ENCODE assay signal across 2 cellular contexts in the genomic region with DNA sequence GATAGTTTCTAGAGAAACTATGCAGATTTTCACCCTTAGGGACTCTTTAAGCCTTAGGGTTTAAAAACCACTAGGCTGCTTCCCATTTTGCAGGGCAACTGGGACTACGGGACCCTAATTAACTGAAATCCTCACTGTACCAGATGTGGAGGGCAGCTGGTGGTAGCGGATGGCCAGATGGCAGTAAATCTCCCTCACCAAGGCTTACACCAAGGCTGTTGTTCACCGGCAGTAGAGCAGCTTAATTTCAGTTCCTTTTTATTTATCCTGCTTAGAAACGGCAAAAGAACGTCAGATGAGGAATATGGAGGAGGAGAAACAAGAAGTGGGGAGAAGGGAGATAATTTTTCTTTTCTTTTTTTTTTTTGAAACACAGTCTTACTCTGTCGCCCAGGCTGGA.
A peak's percentile ranks its signal among the peaks of the same experiment; 100 is the strongest.
TF ChIP-seq lines count a peak whose summit lies in the region.

No MANE protein-coding gene starts in this region.

TF ChIP-seq in GM12891, 5 proteins besides CTCF, POLR2A, EP300 and RAD21:
- peak; percentile 93 for TF ChIP-seq SPI1 (IDR thresholded peaks at IDR 0.05; ENCODE audit: low read depth, low read length)
- TF ChIP-seq POU2F2 (IDR thresholded peaks at IDR 0.05; ENCODE audit: low read depth, low read length), result no peak

TF ChIP-seq in GM12878, 131 proteins besides CTCF, POLR2A, EP300 and RAD21 (continues in another document):
- TF ChIP-seq ZNF217 (IDR thresholded peaks at IDR 0.05) (no peak), TCF7 (IDR thresholded peaks at IDR 0.05; ENCODE audit: borderline replicate concordance) (no peak), SPI1 (IDR thresholded peaks at IDR 0.05; ENCODE audit: borderline replicate concordance, insufficient read depth, low read depth, low read length) (peak; percentile 91), BRCA1 (IDR thresholded peaks at IDR 0.05; ENCODE audit: low read depth, low read length) (no peak), SREBF1 (IDR thresholded peaks at IDR 0.05; ENCODE audit: low read length) (no peak), CHD4 (IDR thresholded peaks at IDR 0.05) (no peak), ZBED1 (IDR thresholded peaks at IDR 0.05; ENCODE audit: borderline replicate concordance) (no peak), CHD1 (IDR thresholded peaks at IDR 0.05; ENCODE audit: low read depth, low read length) (no peak), MEF2B (IDR thresholded peaks at IDR 0.05; ENCODE audit: partially characterized antibody, poor library complexity, severe bottlenecking) (no peak), STAT1 (conservative IDR thresholded peaks at IDR 0.05) (no peak), NR2F1 (conservative IDR thresholded peaks at IDR 0.05) (no peak), IKZF2 (IDR thresholded peaks at IDR 0.05) (peak; percentile 75 to 77), CREM (IDR thresholded peaks at IDR 0.05; ENCODE audit: low read depth) (no peak), RCOR1 (conservative IDR thresholded peaks at IDR 0.05; ENCODE audit: low read depth, low read length) (no peak), JUND (IDR thresholded peaks at IDR 0.05; ENCODE audit: low read depth, low read length) (no peak), BCL11A (IDR thresholded peaks at IDR 0.05; ENCODE audit: low read depth, low read length) (no peak), SUPT20H (IDR thresholded peaks at IDR 0.05; ENCODE audit: borderline replicate concordance, control insufficient read depth, low read depth, low read length) (no peak), RELA (IDR thresholded peaks at IDR 0.05; ENCODE audit: borderline replicate concordance, partially characterized antibody) (no peak), PAX8 (IDR thresholded peaks at IDR 0.05) (no peak), TCF12 (IDR thresholded peaks at IDR 0.05; ENCODE audit: low read depth, low read length) (peak; percentile 83; the same call in 1 of the 2 replicates), ZSCAN29 (IDR thresholded peaks at IDR 0.05) (no peak), POLR2AphosphoS5 (IDR thresholded peaks at IDR 0.05; ENCODE audit: low read length) (no peak), IRF4 (IDR thresholded peaks at IDR 0.05; ENCODE audit: low read depth, low read length) (no peak), TCF3 (IDR thresholded peaks at IDR 0.05; ENCODE audit: borderline replicate concordance, insufficient read depth, low read depth, low read length) (0 out of 2 replicates have a peak, but pooled peaks have one; percentile 72), NFIC (IDR thresholded peaks at IDR 0.05; ENCODE audit: low read depth, low read length) (no peak), MTA3 (IDR thresholded peaks at IDR 0.05; ENCODE audit: borderline replicate concordance, low read length) (no peak)
- TF ChIP-seq, protein P1, sequence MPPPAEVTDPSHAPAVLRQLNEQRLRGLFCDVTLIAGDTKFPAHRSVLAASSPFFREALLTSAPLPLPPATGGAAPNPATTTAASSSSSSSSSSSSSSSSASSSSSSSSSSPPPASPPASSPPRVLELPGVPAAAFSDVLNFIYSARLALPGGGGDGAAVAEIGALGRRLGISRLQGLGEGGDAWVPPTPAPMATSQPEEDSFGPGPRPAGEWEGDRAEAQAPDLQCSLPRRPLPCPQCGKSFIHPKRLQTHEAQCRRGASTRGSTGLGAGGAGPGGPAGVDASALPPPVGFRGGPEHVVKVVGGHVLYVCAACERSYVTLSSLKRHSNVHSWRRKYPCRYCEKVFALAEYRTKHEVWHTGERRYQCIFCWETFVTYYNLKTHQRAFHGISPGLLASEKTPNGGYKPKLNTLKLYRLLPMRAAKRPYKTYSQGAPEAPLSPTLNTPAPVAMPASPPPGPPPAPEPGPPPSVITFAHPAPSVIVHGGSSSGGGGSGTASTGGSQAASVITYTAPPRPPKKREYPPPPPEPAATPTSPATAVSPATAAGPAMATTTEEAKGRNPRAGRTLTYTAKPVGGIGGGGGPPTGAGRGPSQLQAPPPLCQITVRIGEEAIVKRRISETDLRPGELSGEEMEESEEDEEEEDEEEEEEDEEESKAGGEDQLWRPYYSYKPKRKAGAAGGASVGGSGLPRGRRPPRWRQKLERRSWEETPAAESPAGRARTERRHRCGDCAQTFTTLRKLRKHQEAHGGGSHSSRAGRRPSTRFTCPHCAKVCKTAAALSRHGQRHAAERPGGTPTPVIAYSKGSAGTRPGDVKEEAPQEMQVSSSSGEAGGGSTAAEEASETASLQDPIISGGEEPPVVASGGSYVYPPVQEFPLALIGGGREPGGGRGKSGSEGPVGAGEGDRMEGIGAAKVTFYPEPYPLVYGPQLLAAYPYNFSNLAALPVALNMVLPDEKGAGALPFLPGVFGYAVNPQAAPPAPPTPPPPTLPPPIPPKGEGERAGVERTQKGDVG (CRISPR knock-in tag; IDR thresholded peaks at IDR 0.05), result no peak
- TF ChIP-seq, protein P2, sequence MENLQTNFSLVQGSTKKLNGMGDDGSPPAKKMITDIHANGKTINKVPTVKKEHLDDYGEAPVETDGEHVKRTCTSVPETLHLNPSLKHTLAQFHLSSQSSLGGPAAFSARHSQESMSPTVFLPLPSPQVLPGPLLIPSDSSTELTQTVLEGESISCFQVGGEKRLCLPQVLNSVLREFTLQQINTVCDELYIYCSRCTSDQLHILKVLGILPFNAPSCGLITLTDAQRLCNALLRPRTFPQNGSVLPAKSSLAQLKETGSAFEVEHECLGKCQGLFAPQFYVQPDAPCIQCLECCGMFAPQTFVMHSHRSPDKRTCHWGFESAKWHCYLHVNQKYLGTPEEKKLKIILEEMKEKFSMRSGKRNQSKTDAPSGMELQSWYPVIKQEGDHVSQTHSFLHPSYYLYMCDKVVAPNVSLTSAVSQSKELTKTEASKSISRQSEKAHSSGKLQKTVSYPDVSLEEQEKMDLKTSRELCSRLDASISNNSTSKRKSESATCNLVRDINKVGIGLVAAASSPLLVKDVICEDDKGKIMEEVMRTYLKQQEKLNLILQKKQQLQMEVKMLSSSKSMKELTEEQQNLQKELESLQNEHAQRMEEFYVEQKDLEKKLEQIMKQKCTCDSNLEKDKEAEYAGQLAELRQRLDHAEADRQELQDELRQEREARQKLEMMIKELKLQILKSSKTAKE (IDR thresholded peaks at IDR 0.05; ENCODE audit: low read depth, poor library complexity, severe bottlenecking), result no peak
- TF ChIP-seq, protein P3, sequence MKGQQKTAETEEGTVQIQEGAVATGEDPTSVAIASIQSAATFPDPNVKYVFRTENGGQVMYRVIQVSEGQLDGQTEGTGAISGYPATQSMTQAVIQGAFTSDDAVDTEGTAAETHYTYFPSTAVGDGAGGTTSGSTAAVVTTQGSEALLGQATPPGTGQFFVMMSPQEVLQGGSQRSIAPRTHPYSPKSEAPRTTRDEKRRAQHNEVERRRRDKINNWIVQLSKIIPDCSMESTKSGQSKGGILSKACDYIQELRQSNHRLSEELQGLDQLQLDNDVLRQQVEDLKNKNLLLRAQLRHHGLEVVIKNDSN (IDR thresholded peaks at IDR 0.05; ENCODE audit: borderline replicate concordance, extremely low read length, insufficient read depth, low read depth, low read length), result no peak
- TF ChIP-seq, protein P4, sequence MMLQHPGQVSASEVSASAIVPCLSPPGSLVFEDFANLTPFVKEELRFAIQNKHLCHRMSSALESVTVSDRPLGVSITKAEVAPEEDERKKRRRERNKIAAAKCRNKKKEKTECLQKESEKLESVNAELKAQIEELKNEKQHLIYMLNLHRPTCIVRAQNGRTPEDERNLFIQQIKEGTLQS (IDR thresholded peaks at IDR 0.05; ENCODE audit: borderline replicate concordance, extremely low read depth, low read depth, low read length), result no peak
- TF ChIP-seq, protein P5, sequence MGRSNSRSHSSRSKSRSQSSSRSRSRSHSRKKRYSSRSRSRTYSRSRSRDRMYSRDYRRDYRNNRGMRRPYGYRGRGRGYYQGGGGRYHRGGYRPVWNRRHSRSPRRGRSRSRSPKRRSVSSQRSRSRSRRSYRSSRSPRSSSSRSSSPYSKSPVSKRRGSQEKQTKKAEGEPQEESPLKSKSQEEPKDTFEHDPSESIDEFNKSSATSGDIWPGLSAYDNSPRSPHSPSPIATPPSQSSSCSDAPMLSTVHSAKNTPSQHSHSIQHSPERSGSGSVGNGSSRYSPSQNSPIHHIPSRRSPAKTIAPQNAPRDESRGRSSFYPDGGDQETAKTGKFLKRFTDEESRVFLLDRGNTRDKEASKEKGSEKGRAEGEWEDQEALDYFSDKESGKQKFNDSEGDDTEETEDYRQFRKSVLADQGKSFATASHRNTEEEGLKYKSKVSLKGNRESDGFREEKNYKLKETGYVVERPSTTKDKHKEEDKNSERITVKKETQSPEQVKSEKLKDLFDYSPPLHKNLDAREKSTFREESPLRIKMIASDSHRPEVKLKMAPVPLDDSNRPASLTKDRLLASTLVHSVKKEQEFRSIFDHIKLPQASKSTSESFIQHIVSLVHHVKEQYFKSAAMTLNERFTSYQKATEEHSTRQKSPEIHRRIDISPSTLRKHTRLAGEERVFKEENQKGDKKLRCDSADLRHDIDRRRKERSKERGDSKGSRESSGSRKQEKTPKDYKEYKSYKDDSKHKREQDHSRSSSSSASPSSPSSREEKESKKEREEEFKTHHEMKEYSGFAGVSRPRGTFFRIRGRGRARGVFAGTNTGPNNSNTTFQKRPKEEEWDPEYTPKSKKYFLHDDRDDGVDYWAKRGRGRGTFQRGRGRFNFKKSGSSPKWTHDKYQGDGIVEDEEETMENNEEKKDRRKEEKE (IDR thresholded peaks at IDR 0.05), result no peak
- TF ChIP-seq, protein P6, sequence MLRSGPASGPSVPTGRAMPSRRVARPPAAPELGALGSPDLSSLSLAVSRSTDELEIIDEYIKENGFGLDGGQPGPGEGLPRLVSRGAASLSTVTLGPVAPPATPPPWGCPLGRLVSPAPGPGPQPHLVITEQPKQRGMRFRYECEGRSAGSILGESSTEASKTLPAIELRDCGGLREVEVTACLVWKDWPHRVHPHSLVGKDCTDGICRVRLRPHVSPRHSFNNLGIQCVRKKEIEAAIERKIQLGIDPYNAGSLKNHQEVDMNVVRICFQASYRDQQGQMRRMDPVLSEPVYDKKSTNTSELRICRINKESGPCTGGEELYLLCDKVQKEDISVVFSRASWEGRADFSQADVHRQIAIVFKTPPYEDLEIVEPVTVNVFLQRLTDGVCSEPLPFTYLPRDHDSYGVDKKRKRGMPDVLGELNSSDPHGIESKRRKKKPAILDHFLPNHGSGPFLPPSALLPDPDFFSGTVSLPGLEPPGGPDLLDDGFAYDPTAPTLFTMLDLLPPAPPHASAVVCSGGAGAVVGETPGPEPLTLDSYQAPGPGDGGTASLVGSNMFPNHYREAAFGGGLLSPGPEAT (IDR thresholded peaks at IDR 0.05; ENCODE audit: low read depth), result peak; percentile 65
- TF ChIP-seq, protein P7, sequence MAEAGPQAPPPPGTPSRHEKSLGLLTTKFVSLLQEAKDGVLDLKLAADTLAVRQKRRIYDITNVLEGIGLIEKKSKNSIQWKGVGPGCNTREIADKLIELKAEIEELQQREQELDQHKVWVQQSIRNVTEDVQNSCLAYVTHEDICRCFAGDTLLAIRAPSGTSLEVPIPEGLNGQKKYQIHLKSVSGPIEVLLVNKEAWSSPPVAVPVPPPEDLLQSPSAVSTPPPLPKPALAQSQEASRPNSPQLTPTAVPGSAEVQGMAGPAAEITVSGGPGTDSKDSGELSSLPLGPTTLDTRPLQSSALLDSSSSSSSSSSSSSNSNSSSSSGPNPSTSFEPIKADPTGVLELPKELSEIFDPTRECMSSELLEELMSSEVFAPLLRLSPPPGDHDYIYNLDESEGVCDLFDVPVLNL (IDR thresholded peaks at IDR 0.05; ENCODE audit: low read depth, low read length), result no peak
- TF ChIP-seq, protein P8, sequence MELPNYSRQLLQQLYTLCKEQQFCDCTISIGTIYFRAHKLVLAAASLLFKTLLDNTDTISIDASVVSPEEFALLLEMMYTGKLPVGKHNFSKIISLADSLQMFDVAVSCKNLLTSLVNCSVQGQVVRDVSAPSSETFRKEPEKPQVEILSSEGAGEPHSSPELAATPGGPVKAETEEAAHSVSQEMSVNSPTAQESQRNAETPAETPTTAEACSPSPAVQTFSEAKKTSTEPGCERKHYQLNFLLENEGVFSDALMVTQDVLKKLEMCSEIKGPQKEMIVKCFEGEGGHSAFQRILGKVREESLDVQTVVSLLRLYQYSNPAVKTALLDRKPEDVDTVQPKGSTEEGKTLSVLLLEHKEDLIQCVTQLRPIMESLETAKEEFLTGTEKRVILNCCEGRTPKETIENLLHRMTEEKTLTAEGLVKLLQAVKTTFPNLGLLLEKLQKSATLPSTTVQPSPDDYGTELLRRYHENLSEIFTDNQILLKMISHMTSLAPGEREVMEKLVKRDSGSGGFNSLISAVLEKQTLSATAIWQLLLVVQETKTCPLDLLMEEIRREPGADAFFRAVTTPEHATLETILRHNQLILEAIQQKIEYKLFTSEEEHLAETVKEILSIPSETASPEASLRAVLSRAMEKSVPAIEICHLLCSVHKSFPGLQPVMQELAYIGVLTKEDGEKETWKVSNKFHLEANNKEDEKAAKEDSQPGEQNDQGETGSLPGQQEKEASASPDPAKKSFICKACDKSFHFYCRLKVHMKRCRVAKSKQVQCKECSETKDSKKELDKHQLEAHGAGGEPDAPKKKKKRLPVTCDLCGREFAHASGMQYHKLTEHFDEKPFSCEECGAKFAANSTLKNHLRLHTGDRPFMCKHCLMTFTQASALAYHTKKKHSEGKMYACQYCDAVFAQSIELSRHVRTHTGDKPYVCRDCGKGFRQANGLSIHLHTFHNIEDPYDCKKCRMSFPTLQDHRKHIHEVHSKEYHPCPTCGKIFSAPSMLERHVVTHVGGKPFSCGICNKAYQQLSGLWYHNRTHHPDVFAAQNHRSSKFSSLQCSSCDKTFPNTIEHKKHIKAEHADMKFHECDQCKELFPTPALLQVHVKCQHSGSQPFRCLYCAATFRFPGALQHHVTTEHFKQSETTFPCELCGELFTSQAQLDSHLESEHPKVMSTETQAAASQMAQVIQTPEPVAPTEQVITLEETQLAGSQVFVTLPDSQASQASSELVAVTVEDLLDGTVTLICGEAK (IDR thresholded peaks at IDR 0.05; ENCODE audit: borderline replicate concordance), result no peak
- TF ChIP-seq, protein P9, sequence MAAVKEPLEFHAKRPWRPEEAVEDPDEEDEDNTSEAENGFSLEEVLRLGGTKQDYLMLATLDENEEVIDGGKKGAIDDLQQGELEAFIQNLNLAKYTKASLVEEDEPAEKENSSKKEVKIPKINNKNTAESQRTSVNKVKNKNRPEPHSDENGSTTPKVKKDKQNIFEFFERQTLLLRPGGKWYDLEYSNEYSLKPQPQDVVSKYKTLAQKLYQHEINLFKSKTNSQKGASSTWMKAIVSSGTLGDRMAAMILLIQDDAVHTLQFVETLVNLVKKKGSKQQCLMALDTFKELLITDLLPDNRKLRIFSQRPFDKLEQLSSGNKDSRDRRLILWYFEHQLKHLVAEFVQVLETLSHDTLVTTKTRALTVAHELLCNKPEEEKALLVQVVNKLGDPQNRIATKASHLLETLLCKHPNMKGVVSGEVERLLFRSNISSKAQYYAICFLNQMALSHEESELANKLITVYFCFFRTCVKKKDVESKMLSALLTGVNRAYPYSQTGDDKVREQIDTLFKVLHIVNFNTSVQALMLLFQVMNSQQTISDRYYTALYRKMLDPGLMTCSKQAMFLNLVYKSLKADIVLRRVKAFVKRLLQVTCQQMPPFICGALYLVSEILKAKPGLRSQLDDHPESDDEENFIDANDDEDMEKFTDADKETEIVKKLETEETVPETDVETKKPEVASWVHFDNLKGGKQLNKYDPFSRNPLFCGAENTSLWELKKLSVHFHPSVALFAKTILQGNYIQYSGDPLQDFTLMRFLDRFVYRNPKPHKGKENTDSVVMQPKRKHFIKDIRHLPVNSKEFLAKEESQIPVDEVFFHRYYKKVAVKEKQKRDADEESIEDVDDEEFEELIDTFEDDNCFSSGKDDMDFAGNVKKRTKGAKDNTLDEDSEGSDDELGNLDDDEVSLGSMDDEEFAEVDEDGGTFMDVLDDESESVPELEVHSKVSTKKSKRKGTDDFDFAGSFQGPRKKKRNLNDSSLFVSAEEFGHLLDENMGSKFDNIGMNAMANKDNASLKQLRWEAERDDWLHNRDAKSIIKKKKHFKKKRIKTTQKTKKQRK (IDR thresholded peaks at IDR 0.05; ENCODE audit: low read depth, low read length), result no peak
